ENCODE assay signal across 18 cellular contexts in the genomic region with DNA sequence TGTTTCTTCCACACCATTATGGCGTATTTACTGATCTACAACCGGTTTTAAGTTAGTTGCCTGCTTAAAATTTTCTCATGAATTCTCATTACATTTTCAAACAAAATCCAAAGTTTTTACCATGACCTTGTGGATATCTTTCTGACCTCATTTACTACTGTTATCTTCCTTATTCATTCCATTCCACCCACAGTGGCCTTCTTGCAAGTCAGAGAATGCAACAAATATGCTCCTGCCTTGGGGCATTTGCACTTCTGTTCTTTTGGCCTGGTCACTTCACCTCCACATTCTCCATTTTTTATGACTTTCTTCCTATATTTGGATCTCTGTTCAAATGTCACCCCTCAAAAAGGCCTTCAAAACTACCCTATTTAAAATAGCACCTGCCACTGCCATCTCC. TPM values are rescaled to one million over a fixed set of nuclear protein-coding genes. Genes with fewer than 3 reads are reported as not detected.
DNase-seq lines count a peak whose midpoint lies in the region; ATAC-seq and TF ChIP-seq lines count a peak whose summit lies in the region.
"Had no signal": no experiment of that assay in that cellular context is flagged by ENCODE, and none has a peak within 500 bp of the region (broad histone marks: within the 10 kb centered on the region; RNA-seq: fewer than 3 reads in every experiment).

No MANE protein-coding gene starts in this region.

- no peak overlapping the region for H2BK20ac ChIP-seq in IMR-90 (ENCODE audit: low read depth, low read length)

- POLR2A ChIA-PET in Caco-2 (lab: Charles Lee), result no interaction called here
- POLR2A ChIA-PET in IMR-90 (lab: Charles Lee; ENCODE audit: unreplicated experiment), result no interaction called here

- H3K79me1 ChIP-seq in IMR-90 (ENCODE audit: low read depth in 1 of 2, low read length in 2 of 2), result no peaks in the 10 kb centered on the region
- H3K79me1 ChIP-seq in mesendoderm (ENCODE audit: low read length), result no peaks in the 10 kb centered on the region

- H3K14ac ChIP-seq in IMR-90 (replicated peaks; ENCODE audit: low read depth, low read length), result no peak overlapping the region

- no peaks in the 10 kb centered on the region for H3K9me1 ChIP-seq in IMR-90 (ENCODE audit: insufficient read depth, low read length)

- no peaks in the 10 kb centered on the region for H3K9me3 Mint-ChIP-seq in Caco-2 (ENCODE audit: unreplicated experiment)
- no peaks in the 10 kb centered on the region for H3K9me3 Mint-ChIP-seq in stimulated activated naive B cell treated with anti-CD40 and anti-IgM and Interleukin-4, amounts not matched to agents 10 μg/mL and 1 μg/mL and 100 μg/mL, for 72 hours
- H3K9me3 Mint-ChIP-seq: CD4-positive, alpha-beta T cell; HFFc6 had no signal

- no peak overlapping the region for H2AFZ ChIP-seq in IMR-90 (replicated peaks; ENCODE audit: low read length, poor library complexity)

- dilution Hi-C loops in IMR-90 (cut with HindIII; ENCODE audit: low sequenced_read_pairs, unreplicated experiment), result no loop called here

- no peak overlapping the region for H3K27ac Mint-ChIP-seq in Caco-2 (ENCODE audit: unreplicated experiment)
- no peak overlapping the region for H3K27ac Mint-ChIP-seq in stimulated activated naive B cell treated with anti-CD40 and anti-IgM and Interleukin-4, amounts not matched to agents 10 μg/mL and 1 μg/mL and 100 μg/mL, for 72 hours
- H3K27ac Mint-ChIP-seq: CD4-positive, alpha-beta T cell; HFFc6 had no signal

- H2AK5ac ChIP-seq in IMR-90 (ENCODE audit: low read depth, low read length), result no peak overlapping the region
- no peak overlapping the region for H2AK5ac ChIP-seq in mesendoderm (ENCODE audit: low read length)

- no peak for TF ChIP-seq POLR2A in IMR-90 (IDR thresholded peaks at IDR 0.05; ENCODE audit: low read depth, low read length)

- intact Hi-C loops in Caco-2 (cut with micrococcal nuclease; ENCODE audit: unreplicated experiment) (loop anchor here (1.0 kb wide), 1 partner anchor 10 kb away; no protein-coding TSS in a partner anchor), IMR-90 (cut with micrococcal nuclease) (no loop called here), mucosa of descending colon (cut with DNase I, micrococcal nuclease) (no loop called here)

- peaks cover 11% of the 10 kb centered on the region for H3K4me1 ChIP-seq in Caco-2
- no peaks in the 10 kb centered on the region for H3K4me1 ChIP-seq in IMR-90 (ENCODE audit: control insufficient read depth, insufficient read depth, low read length)
- no peaks in the 10 kb centered on the region for H3K4me1 ChIP-seq in mesendoderm (ENCODE audit: control insufficient read depth, low read depth, low read length)
- H3K4me1 ChIP-seq in mucosa of descending colon (ENCODE audit: low read depth), result no peaks in the 10 kb centered on the region
- H3K4me1 ChIP-seq: SJCRH30 had no signal

- no peak overlapping the region for H3K4me2 ChIP-seq in IMR-90 (ENCODE audit: low read depth, low read length)
- H3K4me2 ChIP-seq in mesendoderm (ENCODE audit: low read length), result no peak overlapping the region

- H3K27me3 Mint-ChIP-seq in Caco-2 (ENCODE audit: insufficient read depth, unreplicated experiment), result no peaks in the 10 kb centered on the region
- H3K27me3 Mint-ChIP-seq in stimulated activated naive B cell treated with anti-CD40 and anti-IgM and Interleukin-4, amounts not matched to agents 10 μg/mL and 1 μg/mL and 100 μg/mL, for 72 hours, result no peaks in the 10 kb centered on the region
- H3K27me3 Mint-ChIP-seq: CD4-positive, alpha-beta T cell had no signal

- H3K4ac ChIP-seq in IMR-90 (ENCODE audit: low read depth, low read length), result no peak overlapping the region
- no peak overlapping the region for H3K4ac ChIP-seq in mesendoderm (ENCODE audit: low read depth, low read length)

- H3K23ac ChIP-seq in IMR-90 (ENCODE audit: low read depth, low read length) (no peak overlapping the region), mesendoderm (ENCODE audit: low read length) (no peak overlapping the region)

- peak; percentile 26 to 50 for DNase-seq in Caco-2
- peak; percentile 1 for DNase-seq in IMR-90
- peak; percentile 9 for DNase-seq in astrocyte of the hippocampus (ENCODE audit: low read depth, low spot score)
- peak; percentile 6 for DNase-seq in mesendoderm
- no peak for DNase-seq in ACHN
- no peak for DNase-seq in mucosa of descending colon
- no peak for DNase-seq in stimulated activated naive B cell treated with anti-CD40 and anti-IgM and Interleukin-4, amounts not matched to agents 10 μg/mL and 1 μg/mL and 100 μg/mL, for 72 hours
- DNase-seq: AML-193; CD4-positive, alpha-beta T cell; DMS79; HFFc6; NCI-H1092; NCI-H2107; NCI-H345; NCI-H526 treated with DMSO at 0.1 percent for 48 hours; SJCRH30 had no signal

- H2AK9ac ChIP-seq in IMR-90 (replicated peaks; ENCODE audit: low read depth, low read length, poor library complexity), result no peak overlapping the region

- H2BK5ac ChIP-seq in IMR-90 (ENCODE audit: low read depth, low read length, poor library complexity, severe bottlenecking) (no peak overlapping the region), mesendoderm (ENCODE audit: low read length) (no peak overlapping the region)

- no peak overlapping the region for H4K8ac ChIP-seq in IMR-90 (ENCODE audit: low read depth in 2 of 2, low read length in 2 of 2)
- peak overlapping the region; percentile 28 for H4K8ac ChIP-seq in mesendoderm (ENCODE audit: low read depth, low read length)

- no peaks in the 10 kb centered on the region for H3K79me2 ChIP-seq in mesendoderm (ENCODE audit: control insufficient read depth, insufficient read depth, low read length)

- H4K91ac ChIP-seq in IMR-90 (ENCODE audit: insufficient read depth, low read depth, low read length), result no peak overlapping the region

- H3K4me1 Mint-ChIP-seq in Caco-2 (ENCODE audit: low read depth, unreplicated experiment), result peaks cover 19% of the 10 kb centered on the region
- H3K4me1 Mint-ChIP-seq in stimulated activated naive B cell treated with anti-CD40 and anti-IgM and Interleukin-4, amounts not matched to agents 10 μg/mL and 1 μg/mL and 100 μg/mL, for 72 hours, result peaks cover 8 to 19% of the 10 kb centered on the region in 2 donors

- H3K9ac ChIP-seq in IMR-90 (ENCODE audit: low read depth, low read length) (no peak overlapping the region), mesendoderm (ENCODE audit: low read length) (no peak overlapping the region)

- H3K18ac ChIP-seq in IMR-90 (ENCODE audit: low read depth, low read length) (no peak overlapping the region), mesendoderm (ENCODE audit: low read length) (no peak overlapping the region)

- H3K4me3 Mint-ChIP-seq in Caco-2 (ENCODE audit: unreplicated experiment), result no peak overlapping the region
- no peak overlapping the region for H3K4me3 Mint-ChIP-seq in stimulated activated naive B cell treated with anti-CD40 and anti-IgM and Interleukin-4, amounts not matched to agents 10 μg/mL and 1 μg/mL and 100 μg/mL, for 72 hours
- H3K4me3 Mint-ChIP-seq: CD4-positive, alpha-beta T cell; HFFc6 had no signal

- H2BK120ac ChIP-seq in IMR-90 (ENCODE audit: low read depth, low read length), result no peak overlapping the region
- H2BK120ac ChIP-seq in mesendoderm (ENCODE audit: low read depth, low read length), result no peak overlapping the region

- TF ChIP-seq CTCF in Caco-2 (IDR thresholded peaks at IDR 0.05; ENCODE audit: insufficient read depth in 1 of 2, low read depth in 1 of 2, low read length in 1 of 2, severe bottlenecking in 1 of 2, unreplicated experiment in 1 of 2) (no peak), IMR-90 (conservative IDR thresholded peaks at IDR 0.05; ENCODE audit: low read depth, low read length) (no peak), mucosa of descending colon (IDR thresholded peaks at IDR 0.05) (no peak)

- H3K36me3 ChIP-seq in Caco-2 (ENCODE audit: control insufficient read depth, insufficient read depth, low read length), result no peaks in the 10 kb centered on the region
- no peaks in the 10 kb centered on the region for H3K36me3 ChIP-seq in IMR-90 (ENCODE audit: control insufficient read depth, insufficient read depth, low read length)
- no peaks in the 10 kb centered on the region for H3K36me3 ChIP-seq in mesendoderm (ENCODE audit: control insufficient read depth, insufficient read depth, low read length)
- H3K36me3 ChIP-seq in mucosa of descending colon (ENCODE audit: low read depth), result no peaks in the 10 kb centered on the region
- H3K36me3 ChIP-seq: SJCRH30 had no signal

- H3K27me3 ChIP-seq in Caco-2 (replicated peaks; ENCODE audit: control insufficient read depth, insufficient read depth, low read length), result no peaks in the 10 kb centered on the region
- no peaks in the 10 kb centered on the region for H3K27me3 ChIP-seq in IMR-90 (ENCODE audit: control insufficient read depth, insufficient read depth, low read length)
- H3K27me3 ChIP-seq in mesendoderm (ENCODE audit: insufficient read depth, low read length, poor library complexity), result no peaks in the 10 kb centered on the region
- H3K27me3 ChIP-seq: SJCRH30 had no signal

- no peaks in the 10 kb centered on the region for H3K9me3 ChIP-seq in Caco-2
- H3K9me3 ChIP-seq in IMR-90 (ENCODE audit: control insufficient read depth, insufficient read depth, low read length), result no peaks in the 10 kb centered on the region
- no peaks in the 10 kb centered on the region for H3K9me3 ChIP-seq in mucosa of descending colon
- H3K9me3 ChIP-seq: SJCRH30 had no signal

- no peaks in the 10 kb centered on the region for H4K20me1 ChIP-seq in IMR-90 (ENCODE audit: insufficient read depth, low read length)

- no peak for TF ChIP-seq RAD21 in IMR-90 (IDR thresholded peaks at IDR 0.05; ENCODE audit: low read length)

- BruUV-seq in Caco-2 (replicated peaks; lab: Mats Ljungman, UMichigan), result no TSS peak
- no TSS peak for BruUV-seq in IMR-90 (replicated peaks; lab: Mats Ljungman, UMichigan)

- H3K36me3 Mint-ChIP-seq in Caco-2 (ENCODE audit: insufficient read depth, unreplicated experiment), result no peaks in the 10 kb centered on the region
- peaks cover 27 to 31% of the 10 kb centered on the region in 2 donors for H3K36me3 Mint-ChIP-seq in stimulated activated naive B cell treated with anti-CD40 and anti-IgM and Interleukin-4, amounts not matched to agents 10 μg/mL and 1 μg/mL and 100 μg/mL, for 72 hours

- no peak overlapping the region for H3K4me3 ChIP-seq in Caco-2 (ENCODE audit: low read depth, low read length)
- H3K4me3 ChIP-seq in IMR-90 (ENCODE audit: insufficient read depth, low read depth, low read length), result no peak overlapping the region
- H3K4me3 ChIP-seq in mesendoderm (ENCODE audit: low read length), result no peak overlapping the region
- no peak overlapping the region for H3K4me3 ChIP-seq in mucosa of descending colon
- H3K4me3 ChIP-seq: SJCRH30 had no signal

- ATAC-seq in IMR-90 (ENCODE audit: low read depth) (no peak), GM21390 (IDR thresholded peaks at IDR 0.05; ENCODE audit: unreplicated experiment) (no peak), mucosa of descending colon (no peak)
- no peak for ATAC-seq in stimulated activated naive B cell treated with anti-CD40 and anti-IgM and Interleukin-4, amounts not matched to agents 10 μg/mL and 1 μg/mL and 100 μg/mL, for 72 hours (replicated peaks)

- 82% methylated on average over 2 of the region's 2 CpGs; no CpG with 5 or more reads in 1 of the 2 experiments for WGBS in IMR-90 (ENCODE audit: extremely low coverage in 2 of 2, insufficient read length in 1 of 2), 2 experiments
- WGBS in mesendoderm (ENCODE audit: extremely low coverage, insufficient coverage, low lambda C conversion rate), result no CpG with 5 or more reads among the region's 2 CpGs

- H2BK15ac ChIP-seq in IMR-90 (ENCODE audit: low read depth, low read length) (no peak overlapping the region), mesendoderm (replicated peaks; ENCODE audit: low read depth) (no peak overlapping the region)

- H3K56ac ChIP-seq in IMR-90 (ENCODE audit: extremely low read depth, insufficient read depth, low read length) (no peak overlapping the region), mesendoderm (ENCODE audit: low read length) (no peak overlapping the region)

- CTCF ChIA-PET in Caco-2 (lab: Charles Lee) (no interaction called here), IMR-90 (lab: Yijun Ruan, JAX) (no interaction called here)

- H4K5ac ChIP-seq in IMR-90 (ENCODE audit: low read depth, low read length) (no peak overlapping the region), mesendoderm (ENCODE audit: low read length) (no peak overlapping the region)

- in situ Hi-C loops in IMR-90 (cut with MboI; ENCODE audit: low sequenced_read_pairs) (no loop called here), ACHN (cut with HindIII; ENCODE audit: low pct_ligation_motif_present, low pct_unique_long_range_greater_than_20kb, low sequenced_read_pairs) (no loop called here)

- H3K27ac ChIP-seq in IMR-90 (ENCODE audit: insufficient read depth, low read length), result no peak overlapping the region
- H3K27ac ChIP-seq in mesendoderm (ENCODE audit: low read depth, low read length), result no peak overlapping the region
- H3K27ac ChIP-seq: RWPE1, SJCRH30 had no signal

RNA-seq across cellular contexts. Expression of a gene that starts 8.8 kb away (rescaled TPM):
- total RNA-seq in Caco-2 (2022) (3.8 and 4.7 TPM in 2 replicates), IMR-90 (2012; rRNA removed) (under 0.01 and 0.18 TPM in 2 replicates), mucosa of descending colon (1 to 10 TPM; 4.3 to 8.6 (median 4.5) TPM)
- polyA plus RNA-seq in IMR-90 (2012; rRNA removed), result 0.07 and 0.31 TPM in 2 replicates
- polyA plus RNA-seq in IMR-90 (2012; cell fraction: cytosol; rRNA removed), result 0.01 and 0.04 TPM in 2 replicates
- polyA plus RNA-seq in IMR-90 (2012; cell fraction: nucleus; rRNA removed; ENCODE audit: low replicate concordance), result 0.46 and 2.2 TPM in 2 replicates
- 0.17 TPM for polyA plus RNA-seq in mesendoderm (2013, experiment 1 of 2)
- 0.17 TPM for polyA plus RNA-seq in mesendoderm (2013, experiment 2 of 2)

RNA-seq across cellular contexts. Expression of a gene that starts 50.4 kb away (rescaled TPM):
- total RNA-seq in Caco-2 (2022), result 4.5 and 4.6 TPM in 2 replicates
- total RNA-seq in IMR-90 (2012; rRNA removed), result 2.2 and 2.3 TPM in 2 replicates
- polyA plus RNA-seq in IMR-90 (2012; rRNA removed), result 2.2 and 2.3 TPM in 2 replicates
- 0.34 and 0.81 TPM in 2 replicates for polyA plus RNA-seq in IMR-90 (2012; cell fraction: cytosol; rRNA removed)
- 0.10 and 1.1 TPM in 2 replicates for polyA plus RNA-seq in IMR-90 (2012; cell fraction: nucleus; rRNA removed; ENCODE audit: low replicate concordance)
- 3.5 TPM for polyA plus RNA-seq in mesendoderm (2013, experiment 1 of 2)
- polyA plus RNA-seq in mesendoderm (2013, experiment 2 of 2), result 4.0 TPM
- total RNA-seq in mucosa of descending colon, result 1 to 10 TPM; 5.6 to 8.9 (median 6.7) TPM

RNA-seq across cellular contexts. Expression of a gene that starts 50.5 kb away (rescaled TPM):
- total RNA-seq in Caco-2 (2022) (36.1 and 36.4 TPM in 2 replicates), IMR-90 (2012; rRNA removed) (18.3 and 26.4 TPM in 2 replicates), mucosa of descending colon (10 to 100 TPM; 14.5 to 25.1 (median 22.2) TPM)
- 9.7 and 13.5 TPM in 2 replicates for polyA plus RNA-seq in IMR-90 (2012; rRNA removed)
- polyA plus RNA-seq in IMR-90 (2012; cell fraction: cytosol; rRNA removed), result 1.5 and 2.4 TPM in 2 replicates
- polyA plus RNA-seq in IMR-90 (2012; cell fraction: nucleus; rRNA removed; ENCODE audit: low replicate concordance), result 5.2 and 49.2 TPM in 2 replicates
- polyA plus RNA-seq in mesendoderm (2013, experiment 1 of 2), result 16.1 TPM
- 16.2 TPM for polyA plus RNA-seq in mesendoderm (2013, experiment 2 of 2)

Comparison
In these comparisons a context has a peak if more than half of its experiments do, and no peak if none do; other contexts are left out.
1. DNase-seq: peak in Caco-2 (2 of 2), IMR-90 (single experiment), astrocyte of the hippocampus (single experiment) and mesendoderm (single experiment); none in ACHN (single experiment), mucosa of descending colon (0 of 3) and stimulated activated naive B cell treated with anti-CD40 and anti-IgM and Interleukin-4, amounts not matched to agents 10 μg/mL and 1 μg/mL and 100 μg/mL, for 72 hours (single experiment).